ENCODE assay signal across 8 cellular contexts in genomic region chr16:9159839-9160550, GRCh38.
DNase-seq lines count a peak whose midpoint lies in the region; ATAC-seq and TF ChIP-seq lines count a peak whose summit lies in the region.

No MANE protein-coding gene starts in this region.

- no peaks in the 10 kb centered on the region for H3K9me3 ChIP-seq in neural progenitor cell (ENCODE audit: low read depth)

- H3K4me3 ChIP-seq in GM06990 (replicated peaks; ENCODE audit: low read depth, low read length), result no peak overlapping the region
- no peak overlapping the region for H3K4me3 ChIP-seq in NB4 (ENCODE audit: low read depth, low read length)
- no peak overlapping the region for H3K4me3 ChIP-seq in neural progenitor cell

- H3K27me3 Mint-ChIP-seq in activated CD4-positive, alpha-beta T cell treated with anti-CD3 and anti-CD28 coated beads, Interleukin-2, amount 10 ng/mL, durations not matched to agents 24 days and 14 days, result peaks cover 6% of the 10 kb centered on the region
- peaks cover 4% of the 10 kb centered on the region for H3K27me3 Mint-ChIP-seq in neural progenitor cell (ENCODE audit: insufficient read depth, low read depth)

- no peaks in the 10 kb centered on the region for H3K36me3 ChIP-seq in GM06990 (ENCODE audit: control insufficient read depth, insufficient read depth, low read length)
- H3K36me3 ChIP-seq in neural progenitor cell, result no peaks in the 10 kb centered on the region

- no peaks in the 10 kb centered on the region for H3K79me2 ChIP-seq in neural progenitor cell (ENCODE audit: low read depth)

- no peak overlapping the region for H3K27ac Mint-ChIP-seq in activated CD4-positive, alpha-beta T cell treated with anti-CD3 and anti-CD28 coated beads, Interleukin-2, amount 10 ng/mL, durations not matched to agents 24 days and 14 days
- H3K27ac Mint-ChIP-seq in neural progenitor cell, result peak overlapping the region; percentile 50

- DNase-seq in A172 (ENCODE audit: low spot score), result peak; percentile 68
- DNase-seq in GM06990 (ENCODE audit: extremely low read depth, insufficient read length), result no peak
- peak; percentile 58 for DNase-seq in NB4 (ENCODE audit: low read depth)
- peak; percentile 90 for DNase-seq in activated CD4-positive, alpha-beta T cell treated with anti-CD3 and anti-CD28 coated beads, Interleukin-2, amount 10 ng/mL, durations not matched to agents 24 days and 14 days
- peak; percentile 62 for DNase-seq in fibroblast of peridontal ligament (ENCODE audit: extremely low read depth)
- DNase-seq in neural progenitor cell (ENCODE audit: low spot score), result peak; percentile 82
- no peak for DNase-seq in activated effector memory CD4-positive, alpha-beta T cell treated with anti-CD3 and anti-CD28 coated beads, Interleukin-2, amount 50 U/mL, for 16 hours

- TF ChIP-seq CTCF in GM06990 (IDR thresholded peaks at IDR 0.05; ENCODE audit: insufficient read depth, low read length, poor library complexity, severe bottlenecking) (peak; percentile 62), NB4 (IDR thresholded peaks at IDR 0.05; ENCODE audit: low read depth, low read length) (peak; percentile 70), neural progenitor cell (IDR thresholded peaks at IDR 0.05) (peak; percentile 79)

- H4K20me1 ChIP-seq in neural progenitor cell (ENCODE audit: low read depth), result no peaks in the 10 kb centered on the region

- H3K36me3 Mint-ChIP-seq in activated CD4-positive, alpha-beta T cell treated with anti-CD3 and anti-CD28 coated beads, Interleukin-2, amount 10 ng/mL, durations not matched to agents 24 days and 14 days (ENCODE audit: low read depth), result no peaks in the 10 kb centered on the region
- no peaks in the 10 kb centered on the region for H3K36me3 Mint-ChIP-seq in neural progenitor cell

- ATAC-seq in HG03095 (IDR thresholded peaks at IDR 0.05; ENCODE audit: unreplicated experiment), result no peak

- no peak overlapping the region for H3K4me2 ChIP-seq in neural progenitor cell

- peaks cover 7% of the 10 kb centered on the region for H3F3A ChIP-seq in neural progenitor cell (ENCODE audit: low read depth)

- intact Hi-C loops in activated CD4-positive, alpha-beta T cell treated with anti-CD3 and anti-CD28 coated beads, Interleukin-2, amount 10 ng/mL, durations not matched to agents 24 days and 14 days (cut with micrococcal nuclease), result loop anchor here (2.0 kb wide), 1 partner anchor 1021 kb away; no protein-coding TSS in a partner anchor

- H3K4me1 ChIP-seq in neural progenitor cell, result peaks cover 3% of the 10 kb centered on the region

- no peak overlapping the region for H3K27ac ChIP-seq in neural progenitor cell

- no peak for TF ChIP-seq POLR2A in NB4 (IDR thresholded peaks at IDR 0.05; ENCODE audit: extremely low read depth, insufficient read length)

- no peak overlapping the region for H3K4me3 Mint-ChIP-seq in activated CD4-positive, alpha-beta T cell treated with anti-CD3 and anti-CD28 coated beads, Interleukin-2, amount 10 ng/mL, durations not matched to agents 24 days and 14 days
- peak overlapping the region; percentile 60 for H3K4me3 Mint-ChIP-seq in neural progenitor cell

- H2AFZ ChIP-seq in neural progenitor cell (replicated peaks), result no peak overlapping the region

- peaks cover 8% of the 10 kb centered on the region for H3K4me1 Mint-ChIP-seq in activated CD4-positive, alpha-beta T cell treated with anti-CD3 and anti-CD28 coated beads, Interleukin-2, amount 10 ng/mL, durations not matched to agents 24 days and 14 days
- H3K4me1 Mint-ChIP-seq in neural progenitor cell, result peaks cover 22% of the 10 kb centered on the region

- H3K9me3 Mint-ChIP-seq in activated CD4-positive, alpha-beta T cell treated with anti-CD3 and anti-CD28 coated beads, Interleukin-2, amount 10 ng/mL, durations not matched to agents 24 days and 14 days, result no peaks in the 10 kb centered on the region
- peaks cover 4% of the 10 kb centered on the region for H3K9me3 Mint-ChIP-seq in neural progenitor cell

- no peaks in the 10 kb centered on the region for H3K27me3 ChIP-seq in GM06990 (replicated peaks; ENCODE audit: control insufficient read depth, insufficient read depth, low read length)
- H3K27me3 ChIP-seq in neural progenitor cell, result no peaks in the 10 kb centered on the region

- no peak overlapping the region for H3K9ac ChIP-seq in neural progenitor cell

Comparison
In these comparisons a context has a peak if more than half of its experiments do, and no peak if none do; other contexts are left out.
1. DNase-seq: peak in A172 (single experiment), NB4 (single experiment), activated CD4-positive, alpha-beta T cell treated with anti-CD3 and anti-CD28 coated beads, Interleukin-2, amount 10 ng/mL, durations not matched to agents 24 days and 14 days (single experiment), fibroblast of peridontal ligament (single experiment) and neural progenitor cell (single experiment); none in GM06990 (single experiment) and activated effector memory CD4-positive, alpha-beta T cell treated with anti-CD3 and anti-CD28 coated beads, Interleukin-2, amount 50 U/mL, for 16 hours (single experiment).
2. Peak in every context shown above with its lines, with median percentiles within 50 percentile points of each other: CTCF ChIP-seq.